In genomic region chr6:16804007-16804303, GRCh38 we compare ENCODE assay signal across 1 cellular context.
TF ChIP-seq lines count a peak whose summit lies in the region.

No MANE protein-coding gene starts in this region.

TF ChIP-seq in HEK293, 187 proteins besides CTCF, POLR2A, EP300 and RAD21 (continued from another document):
- TF ChIP-seq ZBTB11 (tag by site-specific recombination; conservative IDR thresholded peaks at IDR 0.05; ENCODE audit: low read depth) (no peak), ZNF148 (tag by site-specific recombination; IDR thresholded peaks at IDR 0.05; ENCODE audit: borderline replicate concordance) (no peak), ZNF600 (tag by site-specific recombination; IDR thresholded peaks at IDR 0.05) (no peak), ZNF596 (tag by site-specific recombination; IDR thresholded peaks at IDR 0.05) (no peak), ZNF132 (tag by site-specific recombination; IDR thresholded peaks at IDR 0.05; ENCODE audit: borderline replicate concordance) (no peak), ZNF701 (tag by site-specific recombination; IDR thresholded peaks at IDR 0.05) (no peak), ZNF664 (tag by site-specific recombination; IDR thresholded peaks at IDR 0.05) (0 out of 2 replicates have a peak, but pooled peaks have one; percentile 21), ZNF837 (tag by site-specific recombination; IDR thresholded peaks at IDR 0.05) (no peak), ZNF629 (tag by site-specific recombination; IDR thresholded peaks at IDR 0.05) (peak; percentile 62), ZNF37A (tag by site-specific recombination; IDR thresholded peaks at IDR 0.05) (no peak), SALL2 (tag by site-specific recombination; IDR thresholded peaks at IDR 0.05; ENCODE audit: borderline replicate concordance) (no peak), ZNF311 (tag by site-specific recombination; IDR thresholded peaks at IDR 0.05; ENCODE audit: borderline replicate concordance) (no peak), ZBTB21 (tag by site-specific recombination; IDR thresholded peaks at IDR 0.05) (no peak), ZNF48 (tag by site-specific recombination; IDR thresholded peaks at IDR 0.05) (no peak), KLF1 (tag by site-specific recombination; IDR thresholded peaks at IDR 0.05) (no peak), ZNF248 (tag by site-specific recombination; IDR thresholded peaks at IDR 0.05) (no peak), SCRT1 (tag by site-specific recombination; IDR thresholded peaks at IDR 0.05; ENCODE audit: borderline replicate concordance) (no peak), ZFP69B (tag by site-specific recombination; IDR thresholded peaks at IDR 0.05) (no peak), ZIC2 (tag by site-specific recombination; IDR thresholded peaks at IDR 0.05) (0 out of 2 replicates have a peak, but pooled peaks have one; percentile 9), ZNF394 (tag by site-specific recombination; IDR thresholded peaks at IDR 0.05; ENCODE audit: borderline replicate concordance) (no peak), PRDM6 (tag by site-specific recombination; IDR thresholded peaks at IDR 0.05) (peak; percentile 78), SP7 (tag by site-specific recombination; IDR thresholded peaks at IDR 0.05) (no peak), ATF2 (tag by site-specific recombination; IDR thresholded peaks at IDR 0.05; ENCODE audit: low read depth) (peak; percentile 94), PRDM4 (tag by site-specific recombination; IDR thresholded peaks at IDR 0.05) (no peak), HIC1 (tag by site-specific recombination; IDR thresholded peaks at IDR 0.05) (no peak), ZNF423 (tag by site-specific recombination; IDR thresholded peaks at IDR 0.05) (no peak), ZNF19 (tag by site-specific recombination; IDR thresholded peaks at IDR 0.05; ENCODE audit: low read depth) (no peak), PBX3 (CRISPR knock-in tag; IDR thresholded peaks at IDR 0.05) (no peak), ZNF692 (tag by site-specific recombination; IDR thresholded peaks at IDR 0.05) (0 out of 2 replicates have a peak, but pooled peaks have one; percentile 12), ZFHX2 (tag by site-specific recombination; conservative IDR thresholded peaks at IDR 0.05) (no peak), ZNF513 (tag by site-specific recombination; IDR thresholded peaks at IDR 0.05) (no peak), ZNF707 (tag by site-specific recombination; IDR thresholded peaks at IDR 0.05) (no peak), ZNF24 (tag by site-specific recombination; IDR thresholded peaks at IDR 0.05) (no peak), ZFP3 (tag by site-specific recombination; IDR thresholded peaks at IDR 0.05; ENCODE audit: low read depth) (no peak), TCF7L2 (IDR thresholded peaks at IDR 0.05; ENCODE audit: borderline replicate concordance, low read depth, low read length) (no peak), YY1 (tag by site-specific recombination; IDR thresholded peaks at IDR 0.05) (no peak), ZBTB8A (tag by site-specific recombination; IDR thresholded peaks at IDR 0.05) (no peak), ZNF335 (tag by site-specific recombination; conservative IDR thresholded peaks at IDR 0.05) (0 out of 2 replicates have a peak, but pooled peaks have one; percentile 22), ZNF621 (tag by site-specific recombination; IDR thresholded peaks at IDR 0.05) (no peak), YY2 (tag by site-specific recombination; IDR thresholded peaks at IDR 0.05) (no peak)
